In genomic region chr9:107472581-107473335, GRCh38 we compare ENCODE assay signal across 21 cellular contexts. TPM values are rescaled to one million over a fixed set of nuclear protein-coding genes. Genes with fewer than 3 reads are reported as not detected.
DNase-seq lines count a peak whose midpoint lies in the region; ATAC-seq and TF ChIP-seq lines count a peak whose summit lies in the region.
"Had no signal": no experiment of that assay in that cellular context is flagged by ENCODE, and none has a peak within 500 bp of the region (broad histone marks: within the 10 kb centered on the region; RNA-seq: fewer than 3 reads in every experiment).

No MANE protein-coding gene starts in this region.

- ATAC-seq in heart left ventricle = no peak
- ATAC-seq: left lung had no signal

- no peak for TF ChIP-seq POLR2A in heart left ventricle (IDR thresholded peaks at IDR 0.05)

- no peaks in the 10 kb centered on the region for H3K27me3 ChIP-seq in H9 (ENCODE audit: insufficient read depth, low read length)
- H3K27me3 ChIP-seq in heart left ventricle = no peaks in the 10 kb centered on the region
- H3K27me3 ChIP-seq: BLaER1, breast epithelium, left lung had no signal

- H3K18ac ChIP-seq in H9 (ENCODE audit: insufficient read length, low read depth, low read length) = no peak overlapping the region

- no peaks in the 10 kb centered on the region for H3K9me2 ChIP-seq in OCI-LY7 (ENCODE audit: insufficient read depth, low read length)

- DNase-seq in H9 (no peak), NCI-H2029 treated with DMSO at 0.1 percent for 48 hours (lab: John Stamatoyannopoulos, UW) (peak; percentile 79), NCI-H748 treated with DMSO at 0.1 percent for 48 hours (lab: John Stamatoyannopoulos, UW) (peak; percentile 71), left kidney (ENCODE audit: low read depth, low spot score) (peak; percentile 83), OCI-LY7 (ENCODE audit: low spot score) (no peak), heart left ventricle (no peak), NCI-H128 (lab: John Stamatoyannopoulos, UW; ENCODE audit: unreplicated experiment) (no peak), NOMO-1 (lab: John Stamatoyannopoulos, UW; ENCODE audit: unreplicated experiment in 2 of 2) (no peak)
- DNase-seq: activated CD4-positive, alpha-beta T cell treated with anti-CD3 and anti-CD28 coated beads, Interleukin-2, amount 50 U/mL, for 48 hours; activated CD8-positive, alpha-beta memory T cell treated with anti-CD3 and anti-CD28 coated beads, Interleukin-2, amount 50 U/mL, for 4 hours; amygdala; Calu3; effector CD4-positive, alpha-beta T cell; left lung; mesenchymal stem cell; stimulated activated naive CD4-positive, alpha-beta T cell treated with Interleukin-2 at 50 U/mL for 16 hours had no signal

- H2BK12ac ChIP-seq in H9 (ENCODE audit: insufficient read length, low read depth, low read length) = no peak overlapping the region

- H3K4me2 ChIP-seq in H9 (ENCODE audit: insufficient read depth, insufficient read length, low read length) = no peak overlapping the region
- H3K4me2 ChIP-seq in OCI-LY7 (ENCODE audit: low read length) = no peak overlapping the region
- H3K4me2 ChIP-seq: BLaER1 had no signal

- POLR2A ChIA-PET in OCI-LY7 (lab: Charles Lee) = no interaction called here

- H3K23ac ChIP-seq in H9 (ENCODE audit: insufficient read length, low read depth, low read length) = no peak overlapping the region

- H3K79me2 ChIP-seq in H9 (ENCODE audit: insufficient read depth, low read length) = no peaks in the 10 kb centered on the region
- no peaks in the 10 kb centered on the region for H3K79me2 ChIP-seq in OCI-LY7 (ENCODE audit: insufficient read depth, low read depth, low read length)

- no peaks in the 10 kb centered on the region for H4K20me1 ChIP-seq in H9 (ENCODE audit: control insufficient read depth, insufficient read depth, insufficient read length)
- no peaks in the 10 kb centered on the region for H4K20me1 ChIP-seq in OCI-LY7 (ENCODE audit: insufficient read depth, low read length)
- H4K20me1 ChIP-seq: BLaER1 had no signal

- H2BK15ac ChIP-seq in H9 (ENCODE audit: low read depth, low read length) = no peak overlapping the region

- H3K79me1 ChIP-seq in H9 (ENCODE audit: insufficient read depth, low read depth, low read length, poor library complexity, severe bottlenecking) = no peaks in the 10 kb centered on the region

- H3K36me3 ChIP-seq in OCI-LY7 (ENCODE audit: insufficient read depth, low read length) = no peaks in the 10 kb centered on the region
- no peaks in the 10 kb centered on the region for H3K36me3 ChIP-seq in heart left ventricle
- H3K36me3 ChIP-seq: BLaER1, breast epithelium, left lung, prostate gland had no signal

- no peak overlapping the region for H2AK5ac ChIP-seq in H9 (ENCODE audit: insufficient read length, low read length)

- H2BK120ac ChIP-seq in H9 (ENCODE audit: low read depth, low read length, poor library complexity, severe bottlenecking) = no peak overlapping the region

- TF ChIP-seq CTCF in H9 (conservative IDR thresholded peaks at IDR 0.05) (no peak), OCI-LY7 (conservative IDR thresholded peaks at IDR 0.05; ENCODE audit: low read length) (no peak), heart left ventricle (IDR thresholded peaks at IDR 0.05) (no peak)

- H3K27me3 Mint-ChIP-seq in H9 (ENCODE audit: low read depth) = no peaks in the 10 kb centered on the region

- H3K4me1 Mint-ChIP-seq in H9 = peaks cover 19 to 20% of the 10 kb centered on the region in 2 experiments
- H3K4me1 Mint-ChIP-seq: activated naive CD4-positive, alpha-beta T cell treated with anti-CD3 and anti-CD28 coated beads, Interleukin-2, amount 50 U/mL, for 24 hours had no signal

- intact Hi-C loops in OCI-LY7 (cut with micrococcal nuclease; ENCODE audit: unreplicated experiment) (loop anchor here (10.0 kb wide), 1 partner anchor 1092 kb away; no protein-coding TSS in a partner anchor), heart left ventricle (cut with DNase I) (no loop called here)

- no peak overlapping the region for H3T11ph ChIP-seq in H9 (ENCODE audit: low read length)

- H4K91ac ChIP-seq in H9 (ENCODE audit: insufficient read length, low read depth, low read length) = no peak overlapping the region

- H3K4ac ChIP-seq in H9 (ENCODE audit: low read depth, low read length) = no peak overlapping the region

- no peaks in the 10 kb centered on the region for H3K4me1 ChIP-seq in H9 (ENCODE audit: insufficient read depth, low read length)
- H3K4me1 ChIP-seq in OCI-LY7 (ENCODE audit: insufficient read depth, low read length, poor library complexity, severe bottlenecking) = no peaks in the 10 kb centered on the region
- no peaks in the 10 kb centered on the region for H3K4me1 ChIP-seq in heart left ventricle
- H3K4me1 ChIP-seq: BLaER1, breast epithelium, left lung, prostate gland had no signal

- H3K4me3 ChIP-seq in OCI-LY7 (ENCODE audit: low read depth, low read length, poor library complexity, severe bottlenecking) (no peak overlapping the region), heart left ventricle (no peak overlapping the region)
- H3K4me3 ChIP-seq: BLaER1, breast epithelium, left lung, prostate gland had no signal

- no peak overlapping the region for H2BK20ac ChIP-seq in H9 (ENCODE audit: low read depth, low read length, poor library complexity, severe bottlenecking)

- H3K9me3 ChIP-seq in H9 (ENCODE audit: control insufficient read depth, low read depth, low read length) (no peaks in the 10 kb centered on the region), OCI-LY7 (ENCODE audit: low read length) (no peaks in the 10 kb centered on the region), heart left ventricle (no peaks in the 10 kb centered on the region)
- H3K9me3 ChIP-seq: BLaER1, breast epithelium, left lung, prostate gland had no signal

- H3K4me3 Mint-ChIP-seq in H9 = no peak overlapping the region
- H3K4me3 Mint-ChIP-seq: activated naive CD4-positive, alpha-beta T cell treated with anti-CD3 and anti-CD28 coated beads, Interleukin-2, amount 50 U/mL, for 24 hours had no signal

- H3K23me2 ChIP-seq in H9 (ENCODE audit: insufficient read length, low read depth, low read length, poor library complexity, severe bottlenecking) = no peaks in the 10 kb centered on the region

- H3K9me3 Mint-ChIP-seq in H9 = peaks cover 0 to 5% of the 10 kb centered on the region in 2 experiments; a peak in 2 of 5 replicates
- H3K9me3 Mint-ChIP-seq: activated naive CD4-positive, alpha-beta T cell treated with anti-CD3 and anti-CD28 coated beads, Interleukin-2, amount 50 U/mL, for 24 hours; activated T-helper 2 cell treated with anti-CD3 and anti-CD28 coated beads, Interferon-gamma antibody, Interleukin-2, Interleukin-4, amounts not matched to agents 10 μg/mL and 5 μg/mL and 100 μg/mL, durations not matched to agents 14 hours and 24 hours and 36 hours had no signal

- H3K9ac ChIP-seq in H9 (ENCODE audit: extremely low read depth, insufficient read length, low read length) = no peak overlapping the region
- H3K9ac ChIP-seq: BLaER1 had no signal

- H4K5ac ChIP-seq in H9 (ENCODE audit: insufficient read length, low read depth, low read length) = no peak overlapping the region

- no peak overlapping the region for H3K14ac ChIP-seq in H9 (ENCODE audit: insufficient read depth, low read length)

- peak overlapping the region; percentile 10 to 95 (median 20); a peak in 5 of 7 replicates for H3K27ac Mint-ChIP-seq in H9
- H3K27ac Mint-ChIP-seq: activated naive CD4-positive, alpha-beta T cell treated with anti-CD3 and anti-CD28 coated beads, Interleukin-2, amount 50 U/mL, for 24 hours; activated T-helper 2 cell treated with anti-CD3 and anti-CD28 coated beads, Interferon-gamma antibody, Interleukin-2, Interleukin-4, amounts not matched to agents 10 μg/mL and 5 μg/mL and 100 μg/mL, durations not matched to agents 14 hours and 24 hours and 36 hours had no signal

- H2AFZ ChIP-seq in H9 (ENCODE audit: low read length) = no peak overlapping the region
- H2AFZ ChIP-seq in OCI-LY7 (ENCODE audit: low read length) = no peak overlapping the region

- no peak overlapping the region for H4K8ac ChIP-seq in H9 (replicated peaks; ENCODE audit: insufficient read length, low read depth, low read length)

- WGBS in H9 (ENCODE audit: extremely low coverage, insufficient read length, low lambda C conversion rate) = no CpG with 5 or more reads among the region's 9 CpGs
- 59 to 65% (median 62%) methylated on average over 9 of the region's 9 CpGs for WGBS in heart left ventricle, 4 donors

- H3K27ac ChIP-seq in H9 (ENCODE audit: insufficient read length, low read depth, low read length) (no peak overlapping the region), OCI-LY7 (ENCODE audit: low read depth, low read length, poor library complexity, severe bottlenecking) (no peak overlapping the region), heart left ventricle (no peak overlapping the region)
- H3K27ac ChIP-seq: BLaER1, breast epithelium, left lung, prostate gland had no signal

- no TSS peak for BruUV-seq in OCI-LY7 (replicated peaks; lab: Mats Ljungman, UMichigan)

- H3K36me3 Mint-ChIP-seq in H9 (ENCODE audit: insufficient read depth in 1 of 3, low read depth in 3 of 3) = peaks cover 2 to 6% (median 2%) of the 10 kb centered on the region in 3 experiments; a peak in 2 of 7 replicates
- H3K36me3 Mint-ChIP-seq: activated naive CD4-positive, alpha-beta T cell treated with anti-CD3 and anti-CD28 coated beads, Interleukin-2, amount 50 U/mL, for 24 hours had no signal

- no peak overlapping the region for H2BK5ac ChIP-seq in H9 (ENCODE audit: insufficient read length, low read length)

- CTCF ChIA-PET in OCI-LY7 (lab: Charles Lee; ENCODE audit: unreplicated experiment) = interaction anchor here (0.5 kb wide), 1 partner anchor 8 kb away, joined by 3 read pairs; no protein-coding TSS in a partner anchor

- H3K56ac ChIP-seq in H9 (ENCODE audit: insufficient read length, low read depth, low read length) = no peak overlapping the region

RNA-seq across cellular contexts. Expression of gene KLF4, which starts 16.8 kb away (rescaled TPM):
- total RNA-seq in H9 (2021) (6.2 and 7.1 TPM in 2 replicates), OCI-LY7 (2022) (not detected in 2 replicates), heart left ventricle (10 to 100 TPM; 17.1 to 63.3 (median 21.3) TPM)
- total RNA-seq in OCI-LY7 (2014; rRNA removed; shearing (Covaris generic)) = not detected in 2 replicates
- polyA plus RNA-seq in heart left ventricle = 10 to 100 TPM in 1 of 2 donors, 1 to 10 TPM in 1; 9.9 to 22.2 TPM

Comparison
In these comparisons a context has a peak if more than half of its experiments do, and no peak if none do; other contexts are left out.
1. DNase-seq: peak in NCI-H2029 treated with DMSO at 0.1 percent for 48 hours (single experiment), NCI-H748 treated with DMSO at 0.1 percent for 48 hours (single experiment) and left kidney (single experiment); none in H9 (single experiment), OCI-LY7 (single experiment), heart left ventricle (0 of 5), NCI-H128 (single experiment) and NOMO-1 (0 of 2).